ENCODE assay signal across 13 cellular contexts in the genomic region with DNA sequence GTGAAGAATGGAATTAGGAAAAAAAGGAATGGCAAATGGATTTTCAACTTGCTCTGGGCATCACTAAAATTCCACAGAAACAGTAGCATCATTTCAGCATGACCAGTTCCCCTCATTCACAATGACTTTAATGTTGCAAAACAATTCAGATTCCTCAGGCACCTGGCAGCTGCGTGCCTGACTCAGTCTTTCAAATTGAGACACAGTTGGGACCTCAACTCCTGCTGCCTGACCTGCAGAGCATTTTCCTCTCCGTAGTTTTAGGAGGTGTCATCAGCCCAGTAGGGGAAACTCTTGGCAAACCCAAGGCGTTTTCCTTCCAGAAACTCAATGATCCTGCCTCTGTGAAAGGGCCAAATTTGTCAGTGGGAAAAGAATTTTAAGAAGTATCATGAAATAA.
DNase-seq lines count a peak whose midpoint lies in the region; ATAC-seq and TF ChIP-seq lines count a peak whose summit lies in the region.
"Had no signal": no experiment of that assay in that cellular context is flagged by ENCODE, and none has a peak within 500 bp of the region (broad histone marks: within the 10 kb centered on the region; RNA-seq: fewer than 3 reads in every experiment).

No MANE protein-coding gene starts in this region.

- H3K27ac ChIP-seq in gastroesophageal sphincter, result peak overlapping the region; percentile 70 to 84 (median 80)
- H3K27ac ChIP-seq: A549, PC-9 had no signal

- TF ChIP-seq EP300 in gastroesophageal sphincter (IDR thresholded peaks at IDR 0.05), result no peak

- 13 to 14% methylated on average over 2 to 3 of the region's 3 CpGs for WGBS in gastroesophageal sphincter (ENCODE audit: low coverage in 1 of 2), 2 donors

- no peaks in the 10 kb centered on the region for H3K9me3 ChIP-seq in gastroesophageal sphincter
- H3K9me3 ChIP-seq: A549 had no signal

- TF ChIP-seq CTCF in gastroesophageal sphincter (IDR thresholded peaks at IDR 0.05), result no peak

- H3K4me1 ChIP-seq in gastroesophageal sphincter, result peaks cover 10 to 48% (median 13%) of the 10 kb centered on the region in 3 donors
- H3K4me1 ChIP-seq: A549 had no signal

- no peaks in the 10 kb centered on the region for H3K27me3 ChIP-seq in gastroesophageal sphincter

- peak; percentile 90 for DNase-seq in AG08395 (ENCODE audit: low spot score)
- DNase-seq in amniotic epithelial cell (ENCODE audit: low read depth), result peak; percentile 69
- DNase-seq in non-pigmented ciliary epithelial cell (ENCODE audit: low read depth), result peak; percentile 56
- no peak for DNase-seq in T1000 (lab: John Stamatoyannopoulos, UW)
- no peak for DNase-seq in activated naive CD4-positive, alpha-beta T cell treated with anti-CD3 and anti-CD28 coated beads, Interleukin-2, amount 50 U/mL, for 16 hours
- no peak for DNase-seq in NCI-H1417 (lab: John Stamatoyannopoulos, UW)
- DNase-seq: activated CD4-positive, alpha-beta T cell treated with anti-CD3 and anti-CD28 coated beads for 1 hour; NCI-H1105 treated with DMSO at 0.1 percent for 48 hours had no signal

- TF ChIP-seq POLR2A in gastroesophageal sphincter (IDR thresholded peaks at IDR 0.05), result no peak

- no peaks in the 10 kb centered on the region for H3K36me3 ChIP-seq in gastroesophageal sphincter

- H3K4me3 ChIP-seq in gastroesophageal sphincter, result no peak overlapping the region
- H3K4me3 ChIP-seq: A549, PC-9 had no signal

- ATAC-seq in gastroesophageal sphincter (peak; percentile 93), GM18502 (IDR thresholded peaks at IDR 0.05; ENCODE audit: poor library complexity, unreplicated experiment) (no peak)
- ATAC-seq: A549; activated naive CD4-positive, alpha-beta T cell treated with anti-CD3 and anti-CD28 coated beads, Interleukin-2, amount 50 U/mL, for 72 hours had no signal

Comparison
In these comparisons a context has a peak if more than half of its experiments do, and no peak if none do; other contexts are left out.
1. DNase-seq: peak in AG08395 (single experiment), amniotic epithelial cell (single experiment) and non-pigmented ciliary epithelial cell (single experiment); none in T1000 (single experiment), activated naive CD4-positive, alpha-beta T cell treated with anti-CD3 and anti-CD28 coated beads, Interleukin-2, amount 50 U/mL, for 16 hours (single experiment) and NCI-H1417 (0 of 3).